1 cellular context compared by ENCODE assay signal in the genomic region with DNA sequence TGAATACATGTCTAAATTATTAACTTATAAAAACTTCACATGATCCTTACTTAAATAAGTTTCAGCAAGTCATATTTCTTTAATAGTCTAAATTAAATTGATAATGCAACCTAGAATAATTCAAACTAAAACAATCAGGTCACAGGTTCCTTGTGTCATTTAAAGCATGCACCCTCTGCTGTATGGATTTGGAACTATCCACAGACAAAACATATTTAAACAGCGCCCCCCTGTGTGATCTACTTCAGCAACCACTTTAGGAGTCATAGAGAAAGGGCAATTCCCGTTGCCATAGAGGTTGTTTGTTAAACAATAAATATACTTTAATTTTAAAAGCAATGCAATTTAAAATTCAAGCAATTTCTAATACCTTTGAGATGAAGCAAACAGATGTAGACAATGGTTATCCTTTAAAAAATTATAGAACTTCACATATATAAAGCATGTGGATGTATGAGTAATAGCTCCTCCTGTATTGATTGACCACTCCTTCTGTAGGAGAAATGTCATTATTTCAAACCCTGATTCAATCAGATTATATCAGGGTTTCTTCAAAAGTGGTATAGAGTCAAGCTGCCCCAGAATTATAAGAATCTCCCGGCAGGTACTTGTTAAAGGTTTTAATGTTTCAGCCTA.
TF ChIP-seq lines count a peak whose summit lies in the region.

No MANE protein-coding gene starts in this region.

TF ChIP-seq in HepG2, 621 proteins besides CTCF, POLR2A, EP300 and RAD21 (continued from another document and continues in another):
- TF ChIP-seq, protein P1, sequence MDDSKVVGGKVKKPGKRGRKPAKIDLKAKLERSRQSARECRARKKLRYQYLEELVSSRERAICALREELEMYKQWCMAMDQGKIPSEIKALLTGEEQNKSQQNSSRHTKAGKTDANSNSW (CRISPR knock-in tag; IDR thresholded peaks at IDR 0.05; ENCODE audit: borderline replicate concordance): no peak
- TF ChIP-seq HNRNPH1 (optimal IDR thresholded peaks at IDR 0.05; ENCODE audit: low read depth, low read length) (no peak), ATF1 (CRISPR knock-in tag; IDR thresholded peaks at IDR 0.05) (0 out of 2 replicates have a peak, but pooled peaks have one; percentile 17), TSC22D2 (CRISPR knock-in tag; IDR thresholded peaks at IDR 0.05; ENCODE audit: borderline replicate concordance) (no peak), SATB2 (CRISPR knock-in tag; IDR thresholded peaks at IDR 0.05) (no peak), MIXL1 (CRISPR knock-in tag; IDR thresholded peaks at IDR 0.05) (peak; percentile 58; the same call in 1 of the 2 replicates), ASH2L (IDR thresholded peaks at IDR 0.05; ENCODE audit: insufficient read length, low read depth, low read length) (no peak), ZEB1 (IDR thresholded peaks at IDR 0.05; ENCODE audit: insufficient replicate concordance, low read depth) (no peak), SAP130 (CRISPR knock-in tag; IDR thresholded peaks at IDR 0.05; ENCODE audit: low read depth) (peak; percentile 24; the same call in 1 of the 2 replicates), ZNF891 (CRISPR knock-in tag; IDR thresholded peaks at IDR 0.05) (no peak), ZNF567 (CRISPR knock-in tag; IDR thresholded peaks at IDR 0.05; ENCODE audit: borderline replicate concordance) (no peak), ZNF234 (CRISPR knock-in tag; conservative IDR thresholded peaks at IDR 0.05) (no peak), KMT2B (CRISPR knock-in tag; IDR thresholded peaks at IDR 0.05) (no peak), ZNF343 (CRISPR knock-in tag; IDR thresholded peaks at IDR 0.05) (no peak), ZNF572 (CRISPR knock-in tag; IDR thresholded peaks at IDR 0.05) (no peak), GATAD1 (CRISPR knock-in tag; IDR thresholded peaks at IDR 0.05) (0 out of 2 replicates have a peak, but pooled peaks have one; percentile 31), KDM2A (CRISPR knock-in tag; IDR thresholded peaks at IDR 0.05; ENCODE audit: borderline replicate concordance, low read depth) (no peak), STAG1 (CRISPR knock-in tag; IDR thresholded peaks at IDR 0.05) (peak; percentile 88), MAZ (IDR thresholded peaks at IDR 0.05; ENCODE audit: borderline replicate concordance, low read depth, low read length) (no peak), MAZ (CRISPR knock-in tag; IDR thresholded peaks at IDR 0.05; ENCODE audit: low read depth) (no peak), ZNF674 (CRISPR knock-in tag; IDR thresholded peaks at IDR 0.05; ENCODE audit: low read depth) (no peak), ESRRA (CRISPR knock-in tag; IDR thresholded peaks at IDR 0.05; ENCODE audit: low read depth) (no peak), CHCHD3 (CRISPR knock-in tag; IDR thresholded peaks at IDR 0.05) (no peak), ZMYM4 (CRISPR knock-in tag; IDR thresholded peaks at IDR 0.05) (peak; percentile 50; the same call in 1 of the 2 replicates), GATA4 (IDR thresholded peaks at IDR 0.05; ENCODE audit: borderline replicate concordance, low read depth) (no peak), PHB2 (IDR thresholded peaks at IDR 0.05; ENCODE audit: partially characterized antibody) (no peak), ATAD3A (CRISPR knock-in tag; IDR thresholded peaks at IDR 0.05) (no peak), KLF16 (CRISPR knock-in tag; IDR thresholded peaks at IDR 0.05) (peak in 1 of 2 experiments; percentile 73; a peak in 1 of 4 replicates), GATAD2A (CRISPR knock-in tag; IDR thresholded peaks at IDR 0.05) (peak; percentile 62), CREM (IDR thresholded peaks at IDR 0.05) (no peak), CREM (CRISPR knock-in tag; IDR thresholded peaks at IDR 0.05) (no peak), PHF21A (CRISPR knock-in tag; IDR thresholded peaks at IDR 0.05) (no peak), THAP11 (CRISPR knock-in tag; IDR thresholded peaks at IDR 0.05) (peak; percentile 45; the same call in 1 of the 2 replicates), ZFX (CRISPR knock-in tag; IDR thresholded peaks at IDR 0.05; ENCODE audit: low read depth) (no peak), SIX1 (CRISPR knock-in tag; IDR thresholded peaks at IDR 0.05; ENCODE audit: borderline replicate concordance) (0 out of 2 replicates have a peak, but pooled peaks have one; percentile 34), ETV5 (CRISPR knock-in tag; IDR thresholded peaks at IDR 0.05; ENCODE audit: borderline replicate concordance) (no peak), FOXJ3 (CRISPR knock-in tag; IDR thresholded peaks at IDR 0.05; ENCODE audit: borderline replicate concordance) (peak; percentile 49; the same call in 1 of the 2 replicates), NFRKB (IDR thresholded peaks at IDR 0.05) (no peak), HNF4A (CRISPR knock-in tag; IDR thresholded peaks at IDR 0.05) (no peak), MAF1 (CRISPR knock-in tag; IDR thresholded peaks at IDR 0.05; ENCODE audit: borderline replicate concordance) (no peak), EEA1 (CRISPR knock-in tag; IDR thresholded peaks at IDR 0.05; ENCODE audit: borderline replicate concordance) (no peak), ERF (CRISPR knock-in tag; IDR thresholded peaks at IDR 0.05) (0 out of 2 replicates have a peak, but pooled peaks have one; percentile 18), CREB1 (IDR thresholded peaks at IDR 0.05) (no peak), CREB1 (CRISPR knock-in tag; IDR thresholded peaks at IDR 0.05) (0 out of 2 replicates have a peak, but pooled peaks have one; percentile 19), ZNF546 (CRISPR knock-in tag; conservative IDR thresholded peaks at IDR 0.05) (no peak), MBNL3 (CRISPR knock-in tag; conservative IDR thresholded peaks at IDR 0.05) (no peak), SP2 (CRISPR knock-in tag; IDR thresholded peaks at IDR 0.05) (no peak)
- TF ChIP-seq, protein P2, sequence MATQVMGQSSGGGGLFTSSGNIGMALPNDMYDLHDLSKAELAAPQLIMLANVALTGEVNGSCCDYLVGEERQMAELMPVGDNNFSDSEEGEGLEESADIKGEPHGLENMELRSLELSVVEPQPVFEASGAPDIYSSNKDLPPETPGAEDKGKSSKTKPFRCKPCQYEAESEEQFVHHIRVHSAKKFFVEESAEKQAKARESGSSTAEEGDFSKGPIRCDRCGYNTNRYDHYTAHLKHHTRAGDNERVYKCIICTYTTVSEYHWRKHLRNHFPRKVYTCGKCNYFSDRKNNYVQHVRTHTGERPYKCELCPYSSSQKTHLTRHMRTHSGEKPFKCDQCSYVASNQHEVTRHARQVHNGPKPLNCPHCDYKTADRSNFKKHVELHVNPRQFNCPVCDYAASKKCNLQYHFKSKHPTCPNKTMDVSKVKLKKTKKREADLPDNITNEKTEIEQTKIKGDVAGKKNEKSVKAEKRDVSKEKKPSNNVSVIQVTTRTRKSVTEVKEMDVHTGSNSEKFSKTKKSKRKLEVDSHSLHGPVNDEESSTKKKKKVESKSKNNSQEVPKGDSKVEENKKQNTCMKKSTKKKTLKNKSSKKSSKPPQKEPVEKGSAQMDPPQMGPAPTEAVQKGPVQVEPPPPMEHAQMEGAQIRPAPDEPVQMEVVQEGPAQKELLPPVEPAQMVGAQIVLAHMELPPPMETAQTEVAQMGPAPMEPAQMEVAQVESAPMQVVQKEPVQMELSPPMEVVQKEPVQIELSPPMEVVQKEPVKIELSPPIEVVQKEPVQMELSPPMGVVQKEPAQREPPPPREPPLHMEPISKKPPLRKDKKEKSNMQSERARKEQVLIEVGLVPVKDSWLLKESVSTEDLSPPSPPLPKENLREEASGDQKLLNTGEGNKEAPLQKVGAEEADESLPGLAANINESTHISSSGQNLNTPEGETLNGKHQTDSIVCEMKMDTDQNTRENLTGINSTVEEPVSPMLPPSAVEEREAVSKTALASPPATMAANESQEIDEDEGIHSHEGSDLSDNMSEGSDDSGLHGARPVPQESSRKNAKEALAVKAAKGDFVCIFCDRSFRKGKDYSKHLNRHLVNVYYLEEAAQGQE (IDR thresholded peaks at IDR 0.05; ENCODE audit: borderline replicate concordance in 1 of 2, low read depth in 1 of 2, low read length in 2 of 2): no peak
- TF ChIP-seq, protein P3, sequence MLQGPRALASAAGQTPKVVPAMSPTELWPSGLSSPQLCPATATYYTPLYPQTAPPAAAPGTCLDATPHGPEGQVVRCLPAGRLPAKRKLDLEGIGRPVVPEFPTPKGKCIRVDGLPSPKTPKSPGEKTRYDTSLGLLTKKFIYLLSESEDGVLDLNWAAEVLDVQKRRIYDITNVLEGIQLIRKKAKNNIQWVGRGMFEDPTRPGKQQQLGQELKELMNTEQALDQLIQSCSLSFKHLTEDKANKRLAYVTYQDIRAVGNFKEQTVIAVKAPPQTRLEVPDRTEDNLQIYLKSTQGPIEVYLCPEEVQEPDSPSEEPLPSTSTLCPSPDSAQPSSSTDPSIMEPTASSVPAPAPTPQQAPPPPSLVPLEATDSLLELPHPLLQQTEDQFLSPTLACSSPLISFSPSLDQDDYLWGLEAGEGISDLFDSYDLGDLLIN (CRISPR knock-in tag; IDR thresholded peaks at IDR 0.05; ENCODE audit: borderline replicate concordance): no peak
- TF ChIP-seq, protein P4, sequence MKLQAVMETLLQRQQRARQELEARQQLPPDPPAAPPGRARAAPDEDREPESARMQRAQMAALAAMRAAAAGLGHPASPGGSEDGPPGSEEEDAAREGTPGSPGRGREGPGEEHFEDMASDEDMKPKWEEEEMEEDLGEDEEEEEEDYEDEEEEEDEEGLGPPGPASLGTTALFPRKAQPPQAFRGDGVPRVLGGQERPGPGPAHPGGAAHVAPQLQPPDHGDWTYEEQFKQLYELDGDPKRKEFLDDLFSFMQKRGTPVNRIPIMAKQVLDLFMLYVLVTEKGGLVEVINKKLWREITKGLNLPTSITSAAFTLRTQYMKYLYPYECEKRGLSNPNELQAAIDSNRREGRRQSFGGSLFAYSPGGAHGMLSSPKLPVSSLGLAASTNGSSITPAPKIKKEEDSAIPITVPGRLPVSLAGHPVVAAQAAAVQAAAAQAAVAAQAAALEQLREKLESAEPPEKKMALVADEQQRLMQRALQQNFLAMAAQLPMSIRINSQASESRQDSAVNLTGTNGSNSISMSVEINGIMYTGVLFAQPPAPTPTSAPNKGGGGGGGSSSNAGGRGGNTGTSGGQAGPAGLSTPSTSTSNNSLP (IDR thresholded peaks at IDR 0.05; ENCODE audit: low read depth, low read length): peak; percentile 94
- TF ChIP-seq, protein P5, sequence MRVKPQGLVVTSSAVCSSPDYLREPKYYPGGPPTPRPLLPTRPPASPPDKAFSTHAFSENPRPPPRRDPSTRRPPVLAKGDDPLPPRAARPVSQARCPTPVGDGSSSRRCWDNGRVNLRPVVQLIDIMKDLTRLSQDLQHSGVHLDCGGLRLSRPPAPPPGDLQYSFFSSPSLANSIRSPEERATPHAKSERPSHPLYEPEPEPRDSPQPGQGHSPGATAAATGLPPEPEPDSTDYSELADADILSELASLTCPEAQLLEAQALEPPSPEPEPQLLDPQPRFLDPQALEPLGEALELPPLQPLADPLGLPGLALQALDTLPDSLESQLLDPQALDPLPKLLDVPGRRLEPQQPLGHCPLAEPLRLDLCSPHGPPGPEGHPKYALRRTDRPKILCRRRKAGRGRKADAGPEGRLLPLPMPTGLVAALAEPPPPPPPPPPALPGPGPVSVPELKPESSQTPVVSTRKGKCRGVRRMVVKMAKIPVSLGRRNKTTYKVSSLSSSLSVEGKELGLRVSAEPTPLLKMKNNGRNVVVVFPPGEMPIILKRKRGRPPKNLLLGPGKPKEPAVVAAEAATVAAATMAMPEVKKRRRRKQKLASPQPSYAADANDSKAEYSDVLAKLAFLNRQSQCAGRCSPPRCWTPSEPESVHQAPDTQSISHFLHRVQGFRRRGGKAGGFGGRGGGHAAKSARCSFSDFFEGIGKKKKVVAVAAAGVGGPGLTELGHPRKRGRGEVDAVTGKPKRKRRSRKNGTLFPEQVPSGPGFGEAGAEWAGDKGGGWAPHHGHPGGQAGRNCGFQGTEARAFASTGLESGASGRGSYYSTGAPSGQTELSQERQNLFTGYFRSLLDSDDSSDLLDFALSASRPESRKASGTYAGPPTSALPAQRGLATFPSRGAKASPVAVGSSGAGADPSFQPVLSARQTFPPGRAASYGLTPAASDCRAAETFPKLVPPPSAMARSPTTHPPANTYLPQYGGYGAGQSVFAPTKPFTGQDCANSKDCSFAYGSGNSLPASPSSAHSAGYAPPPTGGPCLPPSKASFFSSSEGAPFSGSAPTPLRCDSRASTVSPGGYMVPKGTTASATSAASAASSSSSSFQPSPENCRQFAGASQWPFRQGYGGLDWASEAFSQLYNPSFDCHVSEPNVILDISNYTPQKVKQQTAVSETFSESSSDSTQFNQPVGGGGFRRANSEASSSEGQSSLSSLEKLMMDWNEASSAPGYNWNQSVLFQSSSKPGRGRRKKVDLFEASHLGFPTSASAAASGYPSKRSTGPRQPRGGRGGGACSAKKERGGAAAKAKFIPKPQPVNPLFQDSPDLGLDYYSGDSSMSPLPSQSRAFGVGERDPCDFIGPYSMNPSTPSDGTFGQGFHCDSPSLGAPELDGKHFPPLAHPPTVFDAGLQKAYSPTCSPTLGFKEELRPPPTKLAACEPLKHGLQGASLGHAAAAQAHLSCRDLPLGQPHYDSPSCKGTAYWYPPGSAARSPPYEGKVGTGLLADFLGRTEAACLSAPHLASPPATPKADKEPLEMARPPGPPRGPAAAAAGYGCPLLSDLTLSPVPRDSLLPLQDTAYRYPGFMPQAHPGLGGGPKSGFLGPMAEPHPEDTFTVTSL (CRISPR knock-in tag; IDR thresholded peaks at IDR 0.05; ENCODE audit: borderline replicate concordance): no peak
- TF ChIP-seq, protein P6, sequence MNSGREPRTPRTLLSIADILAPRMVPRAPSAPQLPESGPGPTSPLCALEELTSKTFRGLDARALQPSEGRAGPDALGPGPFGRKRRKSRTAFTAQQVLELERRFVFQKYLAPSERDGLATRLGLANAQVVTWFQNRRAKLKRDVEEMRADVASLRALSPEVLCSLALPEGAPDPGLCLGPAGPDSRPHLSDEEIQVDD (CRISPR knock-in tag; IDR thresholded peaks at IDR 0.05; ENCODE audit: borderline replicate concordance): no peak
- TF ChIP-seq, protein P7, sequence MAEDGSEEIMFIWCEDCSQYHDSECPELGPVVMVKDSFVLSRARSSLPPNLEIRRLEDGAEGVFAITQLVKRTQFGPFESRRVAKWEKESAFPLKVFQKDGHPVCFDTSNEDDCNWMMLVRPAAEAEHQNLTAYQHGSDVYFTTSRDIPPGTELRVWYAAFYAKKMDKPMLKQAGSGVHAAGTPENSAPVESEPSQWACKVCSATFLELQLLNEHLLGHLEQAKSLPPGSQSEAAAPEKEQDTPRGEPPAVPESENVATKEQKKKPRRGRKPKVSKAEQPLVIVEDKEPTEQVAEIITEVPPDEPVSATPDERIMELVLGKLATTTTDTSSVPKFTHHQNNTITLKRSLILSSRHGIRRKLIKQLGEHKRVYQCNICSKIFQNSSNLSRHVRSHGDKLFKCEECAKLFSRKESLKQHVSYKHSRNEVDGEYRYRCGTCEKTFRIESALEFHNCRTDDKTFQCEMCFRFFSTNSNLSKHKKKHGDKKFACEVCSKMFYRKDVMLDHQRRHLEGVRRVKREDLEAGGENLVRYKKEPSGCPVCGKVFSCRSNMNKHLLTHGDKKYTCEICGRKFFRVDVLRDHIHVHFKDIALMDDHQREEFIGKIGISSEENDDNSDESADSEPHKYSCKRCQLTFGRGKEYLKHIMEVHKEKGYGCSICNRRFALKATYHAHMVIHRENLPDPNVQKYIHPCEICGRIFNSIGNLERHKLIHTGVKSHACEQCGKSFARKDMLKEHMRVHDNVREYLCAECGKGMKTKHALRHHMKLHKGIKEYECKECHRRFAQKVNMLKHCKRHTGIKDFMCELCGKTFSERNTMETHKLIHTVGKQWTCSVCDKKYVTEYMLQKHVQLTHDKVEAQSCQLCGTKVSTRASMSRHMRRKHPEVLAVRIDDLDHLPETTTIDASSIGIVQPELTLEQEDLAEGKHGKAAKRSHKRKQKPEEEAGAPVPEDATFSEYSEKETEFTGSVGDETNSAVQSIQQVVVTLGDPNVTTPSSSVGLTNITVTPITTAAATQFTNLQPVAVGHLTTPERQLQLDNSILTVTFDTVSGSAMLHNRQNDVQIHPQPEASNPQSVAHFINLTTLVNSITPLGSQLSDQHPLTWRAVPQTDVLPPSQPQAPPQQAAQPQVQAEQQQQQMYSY (CRISPR knock-in tag; IDR thresholded peaks at IDR 0.05): no peak
